Comparison of ENCODE assay signal across 1 cellular context in genomic region chr22:24494182-24494534, GRCh38.
TF ChIP-seq lines count a peak whose summit lies in the region.

No MANE protein-coding gene starts in this region.

TF ChIP-seq in liver, 16 proteins besides CTCF, POLR2A, EP300 and RAD21 (continued from another document):
- TF ChIP-seq ATF3 (IDR thresholded peaks at IDR 0.05) (no peak), FOXA1 (IDR thresholded peaks at IDR 0.05) (no peak), MAX (IDR thresholded peaks at IDR 0.05) (no peak), TAF1 (conservative IDR thresholded peaks at IDR 0.05) (no peak), RXRA (IDR thresholded peaks at IDR 0.05) (no peak), NR2F2 (IDR thresholded peaks at IDR 0.05) (no peak), JUND (IDR thresholded peaks at IDR 0.05) (no peak), FOXA2 (IDR thresholded peaks at IDR 0.05) (no peak), REST (IDR thresholded peaks at IDR 0.05) (no peak), GABPA (IDR thresholded peaks at IDR 0.05 in 1 of 2, conservative IDR thresholded peaks at IDR 0.05 in 1 of 2) (no peak)
TF ChIP-seq in liver: peak in this region for 0.
